In the genomic region with DNA sequence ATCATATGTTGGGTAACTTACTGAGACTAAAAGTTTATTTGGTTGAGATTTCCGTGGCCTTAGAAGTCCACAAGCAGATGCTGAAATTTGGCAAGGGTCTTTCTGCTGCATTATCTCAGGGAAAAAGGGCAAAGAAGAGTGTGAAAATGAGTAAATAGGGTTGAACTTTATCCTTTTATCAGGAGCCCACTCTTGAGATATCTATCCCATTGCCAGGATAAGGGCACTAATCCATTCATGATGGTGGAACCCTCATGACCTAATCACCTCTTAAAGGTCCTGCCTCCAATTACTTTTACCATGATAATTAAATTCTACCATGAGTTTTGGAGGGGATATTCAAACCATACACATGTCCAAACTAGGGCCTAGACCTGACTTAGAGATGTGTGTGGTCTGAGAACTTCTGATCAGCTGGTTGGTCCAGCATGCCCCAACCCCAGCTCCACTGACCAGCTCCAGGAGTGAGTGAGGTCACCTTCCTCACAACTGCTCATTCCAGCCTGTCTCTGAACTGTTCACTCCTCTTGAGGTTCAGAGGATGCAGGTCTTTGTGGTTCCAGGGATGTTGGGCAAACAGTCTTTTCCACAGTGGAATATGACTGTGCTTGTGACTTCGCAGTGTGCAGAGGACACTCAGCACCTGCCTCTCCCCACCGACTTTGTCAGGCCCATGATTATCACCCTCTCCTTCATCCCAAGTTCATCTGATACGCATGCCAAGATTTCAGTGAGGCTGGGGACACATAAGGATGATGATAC, we compare ENCODE assay signal across 22 cellular contexts.
A peak's percentile ranks its signal among the peaks of the same experiment; 100 is the strongest.
DNase-seq lines count a peak whose midpoint lies in the region; ATAC-seq, FAIRE-seq and TF ChIP-seq lines count a peak whose summit lies in the region.
"Had no signal": no experiment of that assay in that cellular context is flagged by ENCODE, and none has a peak within 500 bp of the region (broad histone marks: within the 10 kb centered on the region; RNA-seq: fewer than 3 reads in every experiment).

No MANE protein-coding gene starts in this region.

- H3K4me3 Mint-ChIP-seq in CD14-positive monocyte (no peak overlapping the region), IgD-negative memory B cell (peak overlapping the region in 3 of 4 donors; percentile 67 to 87 (median 82)), memory B cell (peak overlapping the region; percentile 38)
- H3K4me3 Mint-ChIP-seq: CD4-positive, CD25-positive, alpha-beta regulatory T cell; GM23338; HFFc6 had no signal

- intact Hi-C loops in CD14-positive monocyte (cut with micrococcal nuclease), result loop anchor here in 1 of 2 donors (5.0 kb wide), 1 partner anchor 50 kb away; no protein-coding TSS in a partner anchor

- TF ChIP-seq CTCF in CD14-positive monocyte (IDR thresholded peaks at IDR 0.05), result no peak

- peaks cover 29% of the 10 kb centered on the region for H3K4me1 Mint-ChIP-seq in CD14-positive monocyte
- peaks cover 39 to 45% (median 41%) of the 10 kb centered on the region in 3 donors for H3K4me1 Mint-ChIP-seq in IgD-negative memory B cell
- H3K4me1 Mint-ChIP-seq in memory B cell, result peaks cover 42% of the 10 kb centered on the region

- H3K36me3 Mint-ChIP-seq in CD14-positive monocyte, result no peaks in the 10 kb centered on the region
- peaks cover 1% of the 10 kb centered on the region for H3K36me3 Mint-ChIP-seq in IgD-negative memory B cell
- no peaks in the 10 kb centered on the region for H3K36me3 Mint-ChIP-seq in memory B cell
- H3K36me3 Mint-ChIP-seq: CD4-positive, CD25-positive, alpha-beta regulatory T cell had no signal

- ATAC-seq in memory B cell (ENCODE audit: low read depth), result no peak
- ATAC-seq: GM23338, Panc1 had no signal

- H3K27me3 Mint-ChIP-seq in CD14-positive monocyte (ENCODE audit: low read depth in 3 of 3), result peaks cover 2 to 4% (median 4%) of the 10 kb centered on the region in 3 donors
- no peaks in the 10 kb centered on the region for H3K27me3 Mint-ChIP-seq in IgD-negative memory B cell
- no peaks in the 10 kb centered on the region for H3K27me3 Mint-ChIP-seq in memory B cell

- TF ChIP-seq POLR2A in H54 (IDR thresholded peaks at IDR 0.05; ENCODE audit: low read depth, low read length), result no peak

- FAIRE-seq in urothelium cell line (lab: Jason Lieb, UNC) (peak; percentile 9), H54 (lab: Jason Lieb, UNC) (no peak)
- FAIRE-seq: D721Med, HTR-8/SVneo had no signal

- H3K9me3 Mint-ChIP-seq in CD14-positive monocyte, result no peaks in the 10 kb centered on the region
- no peaks in the 10 kb centered on the region for H3K9me3 Mint-ChIP-seq in IgD-negative memory B cell
- H3K9me3 Mint-ChIP-seq in memory B cell, result no peaks in the 10 kb centered on the region
- H3K9me3 Mint-ChIP-seq: GM23338, HFFc6 had no signal

- DNase-seq in CD14-positive monocyte (ENCODE audit: low spot score), result no peak
- DNase-seq in memory B cell (ENCODE audit: low spot score in 2 of 2), result no peak
- DNase-seq in urothelium cell line (ENCODE audit: low spot score), result no peak
- no peak for DNase-seq in H54 (ENCODE audit: insufficient read length, low spot score)
- no peak for DNase-seq in NK-92 treated with Interleukin-12 subunit alpha and Interleukin-12 subunit beta, amount 100 ng/mL, for 24 hours (lab: John Stamatoyannopoulos, UW)
- no peak for DNase-seq in T-helper 9 cell
- DNase-seq: CD4-positive, CD25-positive, alpha-beta regulatory T cell; HFFc6; NCI-H1048; NCI-H1417; NCI-H1694; NCI-H2081; NCI-H2171; NCI-H226; NCI-H510A; NCI-H69; SHP77 treated with DMSO at 0.1 percent for 48 hours had no signal

- H3K27ac Mint-ChIP-seq in CD14-positive monocyte (peak overlapping the region in 4 of 7 donors; percentile 2 to 63 (median 36)), IgD-negative memory B cell (peak overlapping the region; percentile 54 to 76 (median 55)), memory B cell (peak overlapping the region; percentile 83)
- H3K27ac Mint-ChIP-seq: CD4-positive, CD25-positive, alpha-beta regulatory T cell; GM23338; HFFc6 had no signal

Comparison
In these comparisons a context has a peak if more than half of its experiments do, and no peak if none do; other contexts are left out.
1. H3K4me3 Mint-ChIP-seq: peak in IgD-negative memory B cell (3 of 4) and memory B cell (single experiment); none in CD14-positive monocyte (0 of 2).
2. Peak in every context shown above with its lines, with median percentiles within 50 percentile points of each other: H3K27ac Mint-ChIP-seq.